In the genomic region with DNA sequence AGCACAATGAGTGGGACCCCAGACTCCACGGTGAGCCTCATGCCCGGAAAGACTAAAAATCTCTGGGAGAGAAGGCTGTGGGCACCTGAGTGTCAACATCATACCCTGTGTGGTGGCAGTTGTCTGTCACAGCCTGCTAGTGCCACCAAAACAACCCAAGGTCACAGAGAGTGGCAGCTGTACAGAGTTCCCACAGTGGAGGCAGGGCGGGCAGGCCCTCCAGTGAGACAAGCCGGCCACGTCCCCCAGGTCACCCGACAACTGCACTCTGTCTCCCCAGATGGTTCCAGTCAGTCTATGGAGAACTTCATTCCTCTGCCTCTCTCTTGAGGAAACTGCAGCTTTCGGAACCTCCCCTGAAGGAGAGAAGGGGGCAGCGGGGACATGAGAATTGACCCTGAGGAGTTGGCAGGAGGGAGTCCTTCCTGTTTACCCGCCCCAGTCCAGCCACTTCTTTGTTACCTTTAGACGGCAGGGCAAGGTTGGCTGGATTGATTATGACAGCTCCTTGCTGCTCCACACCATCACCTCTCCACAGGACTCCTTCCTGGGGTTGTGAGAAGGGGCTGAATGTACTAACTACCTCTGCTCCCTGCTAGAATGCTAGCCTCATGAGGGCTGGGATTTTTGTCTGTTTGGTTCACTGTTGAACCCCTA, we compare ENCODE assay signal across 33 cellular contexts. TPM values are rescaled to one million over a fixed set of nuclear protein-coding genes. Genes with fewer than 3 reads are reported as not detected.
"Had no signal": no experiment of that assay in that cellular context is flagged by ENCODE, and none has a peak within 500 bp of the region (broad histone marks: within the 10 kb centered on the region; RNA-seq: fewer than 3 reads in every experiment).

No MANE protein-coding gene starts in this region.

- DNase-seq: activated CD4-positive, alpha-beta T cell treated with anti-CD3 and anti-CD28 coated beads, Interleukin-2, amount 10 ng/mL, durations not matched to agents 24 days and 14 days; activated CD4-positive, alpha-beta T cell treated with anti-CD3 and anti-CD28 coated beads, Interleukin-2, amount 50 U/mL, for 4 hours; activated CD8-positive, alpha-beta T cell treated with anti-CD3 and anti-CD28 coated beads for 36 hours; activated effector memory CD4-positive, alpha-beta T cell treated with anti-CD3 and anti-CD28 coated beads, Interleukin-2, amount 50 U/mL, for 16 hours; activated naive CD4-positive, alpha-beta T cell; activated naive CD4-positive, alpha-beta T cell treated with anti-CD3 and anti-CD28 coated beads, Interleukin-2, amount 50 U/mL, for 16 hours; activated naive CD8-positive, alpha-beta T cell treated with anti-CD3 and anti-CD28 coated beads for 36 hours; activated T-cell treated with anti-CD3 and anti-CD28 coated beads, Interleukin-2, amount 50 U/mL, for 1 hour; activated T-cell treated with anti-CD3 and anti-CD28 coated beads, Interleukin-2, amount 50 U/mL, for 72 hours; amniotic stem cell; Karpas-422; NCI-H1105; NCI-H1417 treated with DMSO at 0.1 percent for 48 hours; NCI-H187 treated with DMSO at 0.1 percent for 48 hours; NCI-H2081 treated with DMSO at 0.1 percent for 48 hours; NCI-H226; NCI-H446 treated with DMSO at 0.1 percent for 48 hours; NCI-H524; SHP77; SJCRH30; T1000; WERI-Rb-1 had no signal

- H3K4me1 Mint-ChIP-seq: activated naive CD8-positive, alpha-beta T cell treated with anti-CD3 and anti-CD28 coated beads for 36 hours; activated T-helper 17 cell treated with anti-CD3 and anti-CD28 coated beads, Interleukin-2, amount 50 U/mL, for 72 hours had no signal

- H3K4me1 ChIP-seq: ascending aorta, breast epithelium, SJCRH30 had no signal

- H3K4me3 Mint-ChIP-seq: activated CD4-positive, alpha-beta T cell treated with anti-CD3 and anti-CD28 coated beads, Interleukin-2, amount 10 ng/mL, durations not matched to agents 24 days and 14 days; activated CD8-positive, alpha-beta T cell treated with anti-CD3 and anti-CD28 coated beads for 36 hours; activated naive CD8-positive, alpha-beta T cell treated with anti-CD3 and anti-CD28 coated beads for 36 hours; activated T-cell treated with anti-CD3 and anti-CD28 coated beads, Interleukin-2, amount 50 U/mL, for 72 hours; activated T-helper 17 cell treated with anti-CD3 and anti-CD28 coated beads, Interleukin-2, amount 50 U/mL, for 72 hours had no signal

- H3K27me3 Mint-ChIP-seq: activated CD4-positive, alpha-beta T cell treated with anti-CD3 and anti-CD28 coated beads, Interleukin-2, amount 10 ng/mL, durations not matched to agents 24 days and 14 days had no signal

- H3K27ac ChIP-seq: ascending aorta, breast epithelium, SJCRH30, SK-N-MC, WERI-Rb-1 had no signal

- H3K4me3 ChIP-seq: ascending aorta, breast epithelium, SJCRH30, SK-N-MC had no signal

- H3K27ac Mint-ChIP-seq: activated CD4-positive, alpha-beta T cell treated with anti-CD3 and anti-CD28 coated beads, Interleukin-2, amount 10 ng/mL, durations not matched to agents 24 days and 14 days; activated CD8-positive, alpha-beta T cell treated with anti-CD3 and anti-CD28 coated beads for 36 hours; activated naive CD8-positive, alpha-beta T cell treated with anti-CD3 and anti-CD28 coated beads for 36 hours; activated T-cell treated with anti-CD3 and anti-CD28 coated beads, Interleukin-2, amount 50 U/mL, for 72 hours; activated T-helper 17 cell treated with anti-CD3 and anti-CD28 coated beads, Interleukin-2, amount 50 U/mL, for 72 hours had no signal

- H3K36me3 ChIP-seq: ascending aorta, breast epithelium, SJCRH30, WERI-Rb-1 had no signal

- H3K27me3 ChIP-seq: ascending aorta, breast epithelium had no signal

- ATAC-seq: activated CD8-positive, alpha-beta T cell treated with anti-CD3 and anti-CD28 coated beads for 36 hours; activated T-cell treated with anti-CD3 and anti-CD28 coated beads, Interleukin-2, amount 50 U/mL, for 72 hours; activated T-helper 17 cell treated with anti-CD3 and anti-CD28 coated beads, Interleukin-2, amount 50 U/mL, for 72 hours; Panc1 had no signal

- H3K9me3 Mint-ChIP-seq: activated CD4-positive, alpha-beta T cell treated with anti-CD3 and anti-CD28 coated beads, Interleukin-2, amount 10 ng/mL, durations not matched to agents 24 days and 14 days; activated CD8-positive, alpha-beta T cell treated with anti-CD3 and anti-CD28 coated beads for 36 hours; activated naive CD8-positive, alpha-beta T cell treated with anti-CD3 and anti-CD28 coated beads for 36 hours had no signal

- H3K9me3 ChIP-seq: ascending aorta, breast epithelium had no signal

RNA-seq across cellular contexts. Expression of a gene that starts 11.3 kb away (rescaled TPM):
- total RNA-seq: activated CD4-positive, alpha-beta T cell treated with anti-CD3 and anti-CD28 coated beads, Interleukin-2, amount 10 ng/mL, durations not matched to agents 24 days and 14 days; activated CD8-positive, alpha-beta memory T cell treated with anti-CD3 and anti-CD28 coated beads for 36 hours; activated CD8-positive, alpha-beta T cell treated with anti-CD3 and anti-CD28 coated beads for 36 hours; activated naive CD8-positive, alpha-beta T cell treated with anti-CD3 and anti-CD28 coated beads for 36 hours; activated T-helper 17 cell treated with anti-CD3 and anti-CD28 coated beads, Interleukin-2, amount 50 U/mL, for 72 hours; ascending aorta; breast epithelium; cardiac septum; MCF 10A; RPMI7951; SJCRH30; T-helper 1 cell treated with Interleukin-12 subunit alpha and Interleukin-12 subunit beta and Interleukin-4 antibody, amounts not matched to agents 30 ng/mL and 1 ng/mL, for 36 hours; T-helper 2 cell treated with Interferon-gamma antibody and Interleukin-4, amounts not matched to agents 100 ng/mL and 5 ng/mL, for 36 hours had no signal

RNA-seq across cellular contexts. Expression of a gene that starts 18.7 kb away (rescaled TPM):
- total RNA-seq: activated CD4-positive, alpha-beta T cell treated with anti-CD3 and anti-CD28 coated beads, Interleukin-2, amount 10 ng/mL, durations not matched to agents 24 days and 14 days; activated CD8-positive, alpha-beta memory T cell treated with anti-CD3 and anti-CD28 coated beads for 36 hours; activated CD8-positive, alpha-beta T cell treated with anti-CD3 and anti-CD28 coated beads for 36 hours; activated naive CD8-positive, alpha-beta T cell treated with anti-CD3 and anti-CD28 coated beads for 36 hours; activated T-cell treated with anti-CD3 and anti-CD28 coated beads, Interleukin-2, amount 50 U/mL, for 72 hours; ascending aorta; MCF 10A; RPMI7951; SJCRH30; T-helper 2 cell treated with Interferon-gamma antibody and Interleukin-4, amounts not matched to agents 100 ng/mL and 5 ng/mL, for 36 hours had no signal

RNA-seq across cellular contexts. Expression of a gene that starts 33.7 kb away (rescaled TPM):
- total RNA-seq: RPMI7951 had no signal

RNA-seq across cellular contexts. Expression of a gene that starts 33.9 kb away (rescaled TPM):
- total RNA-seq: activated CD4-positive, alpha-beta T cell treated with anti-CD3 and anti-CD28 coated beads, Interleukin-2, amount 10 ng/mL, durations not matched to agents 24 days and 14 days; activated CD8-positive, alpha-beta memory T cell treated with anti-CD3 and anti-CD28 coated beads for 36 hours; activated CD8-positive, alpha-beta T cell treated with anti-CD3 and anti-CD28 coated beads for 36 hours; activated naive CD8-positive, alpha-beta T cell treated with anti-CD3 and anti-CD28 coated beads for 36 hours; activated T-cell treated with anti-CD3 and anti-CD28 coated beads, Interleukin-2, amount 50 U/mL, for 72 hours; activated T-helper 17 cell treated with anti-CD3 and anti-CD28 coated beads, Interleukin-2, amount 50 U/mL, for 72 hours; ascending aorta; MCF 10A; RPMI7951; SJCRH30; T-helper 1 cell treated with Interleukin-12 subunit alpha and Interleukin-12 subunit beta and Interleukin-4 antibody, amounts not matched to agents 30 ng/mL and 1 ng/mL, for 36 hours; T-helper 2 cell treated with Interferon-gamma antibody and Interleukin-4, amounts not matched to agents 100 ng/mL and 5 ng/mL, for 36 hours had no signal
